20 cellular contexts compared by ENCODE assay signal in the genomic region with DNA sequence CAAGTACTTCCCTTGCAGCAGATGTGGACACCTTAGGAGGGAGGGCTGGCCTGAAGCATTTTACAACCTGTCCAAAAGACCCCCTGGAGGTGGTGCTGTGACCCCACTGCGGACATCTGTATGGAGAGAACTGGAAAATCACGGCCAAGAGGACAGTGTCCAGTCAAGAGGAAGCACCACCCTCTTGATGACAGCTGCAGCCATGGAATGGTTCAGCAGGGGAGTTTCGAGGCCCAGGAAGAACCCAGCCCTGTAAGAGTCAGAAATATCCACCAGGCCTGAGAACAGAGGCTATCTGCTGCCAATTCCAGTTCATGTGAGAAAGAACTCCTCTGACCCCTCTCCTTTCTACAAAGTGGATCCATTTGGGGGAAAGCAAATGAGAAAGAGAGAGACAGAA.
"Had no signal": no experiment of that assay in that cellular context is flagged by ENCODE, and none has a peak within 500 bp of the region (broad histone marks: within the 10 kb centered on the region; RNA-seq: fewer than 3 reads in every experiment).

No MANE protein-coding gene starts in this region.

- H3K27me3 ChIP-seq: adrenal gland, Peyer's patch had no signal

- ATAC-seq: T-helper 17 cell had no signal

- H3K27me3 Mint-ChIP-seq: activated B cell treated with CpG ODN at 0.5 μM for 24 hours had no signal

- H3K4me1 Mint-ChIP-seq: activated B cell treated with CpG ODN at 0.5 μM for 24 hours; activated CD4-positive, alpha-beta T cell treated with anti-CD3 and anti-CD28 coated beads, Interleukin-2, amount 10 ng/mL, durations not matched to agents 7 days and 5 days; activated naive CD8-positive, alpha-beta T cell treated with anti-CD3 and anti-CD28 coated beads, Interleukin-2, amount 10 ng/mL, durations not matched to agents 7 days and 5 days had no signal

- H3K4me3 Mint-ChIP-seq: activated B cell treated with CpG ODN at 0.5 μM for 24 hours; activated CD4-positive, alpha-beta memory T cell treated with anti-CD3 and anti-CD28 coated beads for 36 hours; activated CD4-positive, alpha-beta T cell treated with anti-CD3 and anti-CD28 coated beads, Interleukin-2, amount 10 ng/mL, durations not matched to agents 7 days and 5 days; activated naive CD8-positive, alpha-beta T cell treated with anti-CD3 and anti-CD28 coated beads, Interleukin-2, amount 10 ng/mL, durations not matched to agents 7 days and 5 days; T-helper 17 cell had no signal

- H3K9me3 Mint-ChIP-seq: activated B cell treated with CpG ODN at 0.5 μM for 24 hours; activated CD4-positive, alpha-beta memory T cell treated with anti-CD3 and anti-CD28 coated beads for 36 hours; activated CD4-positive, alpha-beta T cell treated with anti-CD3 and anti-CD28 coated beads, Interleukin-2, amount 10 ng/mL, durations not matched to agents 7 days and 5 days; activated naive CD8-positive, alpha-beta T cell treated with anti-CD3 and anti-CD28 coated beads, Interleukin-2, amount 10 ng/mL, durations not matched to agents 7 days and 5 days had no signal

- H3K36me3 Mint-ChIP-seq: activated CD4-positive, alpha-beta memory T cell treated with anti-CD3 and anti-CD28 coated beads for 36 hours; activated naive CD8-positive, alpha-beta T cell treated with anti-CD3 and anti-CD28 coated beads, Interleukin-2, amount 10 ng/mL, durations not matched to agents 7 days and 5 days had no signal

- H3K27ac ChIP-seq: adrenal gland, Peyer's patch, RWPE1 had no signal

- H3K4me3 ChIP-seq: adrenal gland, Peyer's patch had no signal

- H3K36me3 ChIP-seq: adrenal gland, Peyer's patch had no signal

- DNase-seq: activated B cell treated with CpG ODN at 0.5 μM for 24 hours; activated CD4-positive, alpha-beta memory T cell treated with anti-CD3 and anti-CD28 coated beads for 36 hours; activated CD4-positive, alpha-beta T cell treated with anti-CD3 and anti-CD28 coated beads, Interleukin-2, amount 10 ng/mL, durations not matched to agents 7 days and 5 days; activated CD8-positive, alpha-beta memory T cell treated with anti-CD3 and anti-CD28 coated beads, Interleukin-2, amount 50 U/mL, for 4 hours; activated naive CD4-positive, alpha-beta T cell treated with anti-CD3 and anti-CD28 coated beads, Interleukin-2, amount 50 U/mL, for 16 hours; activated naive CD8-positive, alpha-beta T cell treated with anti-CD3 and anti-CD28 coated beads, Interleukin-2, amount 10 ng/mL, durations not matched to agents 7 days and 5 days; adrenal gland; anterior cingulate cortex; MM.1S; NCI-H1105 treated with DMSO at 0.1 percent for 48 hours; NCI-H1436 treated with DMSO at 0.1 percent for 48 hours; NCI-H187 treated with DMSO at 0.1 percent for 48 hours; NCI-H2081 treated with DMSO at 0.1 percent for 48 hours; NCI-H446; NCI-H524; Peyer's patch; SHP77 treated with DMSO at 0.1 percent for 48 hours; T-helper 17 cell; T-helper 9 cell had no signal

- H3K9me3 ChIP-seq: adrenal gland, Peyer's patch had no signal

- H3K4me1 ChIP-seq: adrenal gland had no signal

- H3K27ac Mint-ChIP-seq: activated B cell treated with CpG ODN at 0.5 μM for 24 hours; activated CD4-positive, alpha-beta memory T cell treated with anti-CD3 and anti-CD28 coated beads for 36 hours; activated CD4-positive, alpha-beta T cell treated with anti-CD3 and anti-CD28 coated beads, Interleukin-2, amount 10 ng/mL, durations not matched to agents 7 days and 5 days; activated naive CD8-positive, alpha-beta T cell treated with anti-CD3 and anti-CD28 coated beads, Interleukin-2, amount 10 ng/mL, durations not matched to agents 7 days and 5 days; T-helper 17 cell had no signal
